ENCODE assay signal across 34 cellular contexts in genomic region chr10:99665304-99665703, GRCh38.
"Had no signal": no experiment of that assay in that cellular context is flagged by ENCODE, and none has a peak within 500 bp of the region (broad histone marks: within the 10 kb centered on the region; RNA-seq: fewer than 3 reads in every experiment).

No MANE protein-coding gene starts in this region.

- H3K9me3 ChIP-seq: esophagus muscularis mucosa, gastrocnemius medialis, heart left ventricle had no signal

- H3K4me3 ChIP-seq: coronary artery, esophagus muscularis mucosa, gastrocnemius medialis, heart left ventricle had no signal

- DNase-seq: activated B cell treated with CpG ODN at 0.5 μM for 24 hours; activated CD4-positive, alpha-beta T cell treated with anti-CD3 and anti-CD28 coated beads for 48 hours; activated CD4-positive, alpha-beta T cell treated with anti-CD3 and anti-CD28 coated beads, Interleukin-2, amount 50 U/mL, for 1 hour; activated CD4-positive, alpha-beta T cell treated with anti-CD3 and anti-CD28 coated beads, Interleukin-2, amount 50 U/mL, for 48 hours; activated CD8-positive, alpha-beta memory T cell treated with anti-CD3 and anti-CD28 coated beads for 24 hours; activated CD8-positive, alpha-beta T cell treated with anti-CD3 and anti-CD28 coated beads for 36 hours; activated effector memory CD4-positive, alpha-beta T cell treated with Interleukin-2 at 50 U/mL for 16 hours; activated gamma-delta T cell treated with Interleukin-2 at 50 U/mL for 16 hours; activated naive CD4-positive, alpha-beta T cell treated with anti-CD3 and anti-CD28 coated beads, Interleukin-2, amount 50 U/mL, for 16 hours; activated naive CD4-positive, alpha-beta T cell treated with Interleukin-2 at 50 U/mL for 16 hours; activated T-cell treated with anti-CD3 and anti-CD28 coated beads, Interleukin-2, amount 50 U/mL, for 4 hours; amniotic stem cell; anterior cingulate cortex; brain microvascular endothelial cell; dermis blood vessel endothelial cell; effector CD4-positive, alpha-beta T cell; effector memory CD8-positive, alpha-beta T cell; erythroblast; foreskin keratinocyte; gastrocnemius medialis; glutamatergic neuron; heart left ventricle; T-helper 17 cell; T1000; WERI-Rb-1 had no signal

- H3K27me3 ChIP-seq: brain microvascular endothelial cell, esophagus muscularis mucosa, foreskin keratinocyte, gastrocnemius medialis, heart left ventricle had no signal

- H3K9me3 Mint-ChIP-seq: activated B cell treated with CpG ODN at 0.5 μM for 24 hours; activated CD8-positive, alpha-beta T cell treated with anti-CD3 and anti-CD28 coated beads for 36 hours; activated T-cell treated with anti-CD3 and anti-CD28 coated beads, Interleukin-2, amount 50 U/mL, for 4 hours; activated T-helper 17 cell treated with anti-CD3 and anti-CD28 coated beads, Interleukin-2, amount 50 U/mL, for 72 hours; central memory CD8-positive, alpha-beta T cell; effector memory CD8-positive, alpha-beta T cell; T-helper 2 cell treated with Interferon-gamma antibody and Interleukin-4, amounts not matched to agents 5 μg/mL and 100 μg/mL, for 36 hours had no signal

- FAIRE-seq: astrocyte, bronchial epithelial cell had no signal

- H3K4me3 Mint-ChIP-seq: activated B cell treated with CpG ODN at 0.5 μM for 24 hours; activated CD8-positive, alpha-beta T cell treated with anti-CD3 and anti-CD28 coated beads for 36 hours; activated naive CD8-positive, alpha-beta T cell; activated T-cell treated with anti-CD3 and anti-CD28 coated beads, Interleukin-2, amount 50 U/mL, for 4 hours; activated T-helper 17 cell treated with anti-CD3 and anti-CD28 coated beads, Interleukin-2, amount 50 U/mL, for 72 hours; central memory CD8-positive, alpha-beta T cell; effector memory CD8-positive, alpha-beta T cell; T-helper 17 cell; T-helper 2 cell treated with Interferon-gamma antibody and Interleukin-4, amounts not matched to agents 5 μg/mL and 100 μg/mL, for 36 hours had no signal

- ATAC-seq: activated CD4-positive, CD25-positive, alpha-beta regulatory T cell treated with anti-CD3 and anti-CD28 coated beads, Interleukin-2, amount 50 U/mL, for 24 hours; activated CD8-positive, alpha-beta T cell treated with anti-CD3 and anti-CD28 coated beads for 36 hours; activated T-cell treated with anti-CD3 and anti-CD28 coated beads, Interleukin-2, amount 50 U/mL, for 4 hours; activated T-helper 17 cell treated with anti-CD3 and anti-CD28 coated beads, Interleukin-2, amount 50 U/mL, for 72 hours; effector memory CD8-positive, alpha-beta T cell; foreskin keratinocyte; gastrocnemius medialis; heart left ventricle; T-helper 17 cell had no signal

- H3K27ac Mint-ChIP-seq: activated B cell treated with CpG ODN at 0.5 μM for 24 hours; activated CD8-positive, alpha-beta T cell treated with anti-CD3 and anti-CD28 coated beads for 36 hours; activated naive CD8-positive, alpha-beta T cell; activated T-helper 17 cell treated with anti-CD3 and anti-CD28 coated beads, Interleukin-2, amount 50 U/mL, for 72 hours; effector memory CD8-positive, alpha-beta T cell; T-helper 17 cell; T-helper 2 cell treated with Interferon-gamma antibody and Interleukin-4, amounts not matched to agents 5 μg/mL and 100 μg/mL, for 36 hours had no signal

- H3K27me3 Mint-ChIP-seq: activated B cell treated with CpG ODN at 0.5 μM for 24 hours; activated CD8-positive, alpha-beta T cell treated with anti-CD3 and anti-CD28 coated beads for 36 hours; activated naive CD8-positive, alpha-beta T cell; activated T-helper 17 cell treated with anti-CD3 and anti-CD28 coated beads, Interleukin-2, amount 50 U/mL, for 72 hours; central memory CD8-positive, alpha-beta T cell; effector memory CD8-positive, alpha-beta T cell; T-helper 17 cell had no signal

- H3K4me1 ChIP-seq: gastrocnemius medialis had no signal

- H3K27ac ChIP-seq: brain microvascular endothelial cell, coronary artery, esophagus muscularis mucosa, foreskin keratinocyte, gastrocnemius medialis, heart left ventricle, WERI-Rb-1 had no signal
